ENCODE assay signal across 1 cellular context in genomic region chr21:41953831-41954653, GRCh38.
TF ChIP-seq lines count a peak whose summit lies in the region.

TSS of gene C2CD2 (minus strand) at chr21:41954018. CDS start at chr21:41953648, 370 bp downstream.

TF ChIP-seq in K562, 482 proteins besides CTCF, POLR2A, EP300 and RAD21 (continued from another document and continues in another):
- TF ChIP-seq, protein P1, sequence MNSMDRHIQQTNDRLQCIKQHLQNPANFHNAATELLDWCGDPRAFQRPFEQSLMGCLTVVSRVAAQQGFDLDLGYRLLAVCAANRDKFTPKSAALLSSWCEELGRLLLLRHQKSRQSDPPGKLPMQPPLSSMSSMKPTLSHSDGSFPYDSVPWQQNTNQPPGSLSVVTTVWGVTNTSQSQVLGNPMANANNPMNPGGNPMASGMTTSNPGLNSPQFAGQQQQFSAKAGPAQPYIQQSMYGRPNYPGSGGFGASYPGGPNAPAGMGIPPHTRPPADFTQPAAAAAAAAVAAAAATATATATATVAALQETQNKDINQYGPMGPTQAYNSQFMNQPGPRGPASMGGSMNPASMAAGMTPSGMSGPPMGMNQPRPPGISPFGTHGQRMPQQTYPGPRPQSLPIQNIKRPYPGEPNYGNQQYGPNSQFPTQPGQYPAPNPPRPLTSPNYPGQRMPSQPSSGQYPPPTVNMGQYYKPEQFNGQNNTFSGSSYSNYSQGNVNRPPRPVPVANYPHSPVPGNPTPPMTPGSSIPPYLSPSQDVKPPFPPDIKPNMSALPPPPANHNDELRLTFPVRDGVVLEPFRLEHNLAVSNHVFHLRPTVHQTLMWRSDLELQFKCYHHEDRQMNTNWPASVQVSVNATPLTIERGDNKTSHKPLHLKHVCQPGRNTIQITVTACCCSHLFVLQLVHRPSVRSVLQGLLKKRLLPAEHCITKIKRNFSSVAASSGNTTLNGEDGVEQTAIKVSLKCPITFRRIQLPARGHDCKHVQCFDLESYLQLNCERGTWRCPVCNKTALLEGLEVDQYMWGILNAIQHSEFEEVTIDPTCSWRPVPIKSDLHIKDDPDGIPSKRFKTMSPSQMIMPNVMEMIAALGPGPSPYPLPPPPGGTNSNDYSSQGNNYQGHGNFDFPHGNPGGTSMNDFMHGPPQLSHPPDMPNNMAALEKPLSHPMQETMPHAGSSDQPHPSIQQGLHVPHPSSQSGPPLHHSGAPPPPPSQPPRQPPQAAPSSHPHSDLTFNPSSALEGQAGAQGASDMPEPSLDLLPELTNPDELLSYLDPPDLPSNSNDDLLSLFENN (IDR thresholded peaks at IDR 0.05; ENCODE audit: low read depth in 2 of 2, low read length in 2 of 2): no peak
- TF ChIP-seq TRIM28 (IDR thresholded peaks at IDR 0.05) (no peak), KDM5B (IDR thresholded peaks at IDR 0.05; ENCODE audit: insufficient replicate concordance, low read depth, low read length) (peak; percentile 40), ZNF696 (CRISPR knock-in tag; conservative IDR thresholded peaks at IDR 0.05) (no peak), ZBTB8A (IDR thresholded peaks at IDR 0.05; ENCODE audit: partially characterized antibody) (no peak), THRAP3 (IDR thresholded peaks at IDR 0.05; ENCODE audit: borderline replicate concordance) (0 out of 2 replicates have a peak, but pooled peaks have one; percentile 49), RBM15 (IDR thresholded peaks at IDR 0.05; ENCODE audit: insufficient read depth, low read length) (no peak), RBM22 (IDR thresholded peaks at IDR 0.05; ENCODE audit: low read depth, low read length, poor library complexity, severe bottlenecking) (no peak), HDAC6 (IDR thresholded peaks at IDR 0.05; ENCODE audit: low read depth, low read length) (no peak), EP400 (IDR thresholded peaks at IDR 0.05) (peak; percentile 75; the same call in 1 of the 2 replicates), PPARD (CRISPR knock-in tag; IDR thresholded peaks at IDR 0.05) (no peak), ESRRA (IDR thresholded peaks at IDR 0.05; ENCODE audit: borderline replicate concordance, low read depth) (no peak; the same call in 1 of the 2 replicates), ZNF785 (CRISPR knock-in tag; IDR thresholded peaks at IDR 0.05) (no peak), KDM2B (CRISPR knock-in tag; IDR thresholded peaks at IDR 0.05) (no peak), ZNF75A (CRISPR knock-in tag; IDR thresholded peaks at IDR 0.05) (no peak), ZBTB2 (IDR thresholded peaks at IDR 0.05) (peak; percentile 80), IRF2 (CRISPR knock-in tag; IDR thresholded peaks at IDR 0.05) (no peak), NUFIP1 (IDR thresholded peaks at IDR 0.05; ENCODE audit: partially characterized antibody) (no peak), SMARCE1 (IDR thresholded peaks at IDR 0.05) (no peak), PHTF2 (CRISPR knock-in tag; IDR thresholded peaks at IDR 0.05) (no peak), KLF10 (CRISPR knock-in tag; IDR thresholded peaks at IDR 0.05) (no peak), ZZZ3 (IDR thresholded peaks at IDR 0.05) (no peak), CBFA2T2 (conservative IDR thresholded peaks at IDR 0.05) (no peak), BRD4 (IDR thresholded peaks at IDR 0.05) (no peak), WHSC1 (IDR thresholded peaks at IDR 0.05; ENCODE audit: low read length) (no peak), ZNF408 (CRISPR knock-in tag; IDR thresholded peaks at IDR 0.05; ENCODE audit: low read depth) (no peak), TFAM (CRISPR knock-in tag; conservative IDR thresholded peaks at IDR 0.05) (no peak), KHSRP (IDR thresholded peaks at IDR 0.05) (no peak), ARID1B (IDR thresholded peaks at IDR 0.05) (no peak; the same call in none of the 2 replicates), POU5F1 (IDR thresholded peaks at IDR 0.05; ENCODE audit: borderline replicate concordance, low read depth, low read length, partially characterized antibody) (no peak), PTRF (tag; IDR thresholded peaks at IDR 0.05) (no peak), NCOA1 (IDR thresholded peaks at IDR 0.05; ENCODE audit: low read depth) (no peak), POLR2AphosphoS2 (IDR thresholded peaks at IDR 0.05; ENCODE audit: low read length) (no peak), ZNF354B (CRISPR knock-in tag; IDR thresholded peaks at IDR 0.05) (no peak), LCOR (CRISPR knock-in tag; IDR thresholded peaks at IDR 0.05) (no peak), NBN (IDR thresholded peaks at IDR 0.05; ENCODE audit: low read depth) (no peak), CREB3L1 (IDR thresholded peaks at IDR 0.05; ENCODE audit: borderline replicate concordance, low read depth) (peak; percentile 61; the same call in 1 of the 2 replicates), CXXC5 (CRISPR knock-in tag; IDR thresholded peaks at IDR 0.05) (peak; percentile 86), POLR2H (tag; IDR thresholded peaks at IDR 0.05; ENCODE audit: low read depth) (no peak), ZNF232 (CRISPR knock-in tag; IDR thresholded peaks at IDR 0.05) (no peak), TCF7L2 (IDR thresholded peaks at IDR 0.05; ENCODE audit: low read depth, low read length) (no peak), ADNP (tag; IDR thresholded peaks at IDR 0.05) (no peak), ZBTB1 (CRISPR knock-in tag; IDR thresholded peaks at IDR 0.05; ENCODE audit: borderline replicate concordance, low read depth) (no peak), ZNF830 (CRISPR knock-in tag; IDR thresholded peaks at IDR 0.05) (0 out of 2 replicates have a peak, but pooled peaks have one; percentile 34), POLR2G (IDR thresholded peaks at IDR 0.05; ENCODE audit: low read depth, low read length) (peak; percentile 83), RBM34 (IDR thresholded peaks at IDR 0.05; ENCODE audit: borderline replicate concordance, insufficient read depth, low read length) (no peak), ZNF165 (CRISPR knock-in tag; IDR thresholded peaks at IDR 0.05; ENCODE audit: borderline replicate concordance) (no peak), ZNF384 (IDR thresholded peaks at IDR 0.05; ENCODE audit: low read depth, low read length) (no peak), TEAD1 (CRISPR knock-in tag; IDR thresholded peaks at IDR 0.05) (peak in 1 of 2 experiments; percentile 30; a peak in 1 of 4 replicates), ZNF778 (CRISPR knock-in tag; IDR thresholded peaks at IDR 0.05) (no peak), GATAD2B (IDR thresholded peaks at IDR 0.05; ENCODE audit: borderline replicate concordance) (no peak; the same call in 1 of the 2 replicates), TCF3 (CRISPR knock-in tag; IDR thresholded peaks at IDR 0.05) (no peak), POLR3A (IDR thresholded peaks at IDR 0.05; ENCODE audit: borderline replicate concordance, extremely low read depth, insufficient read depth, insufficient read length) (no peak), SNRNP70 (optimal IDR thresholded peaks at IDR 0.05; ENCODE audit: low read depth, low read length) (no peak)
- TF ChIP-seq, protein P2, sequence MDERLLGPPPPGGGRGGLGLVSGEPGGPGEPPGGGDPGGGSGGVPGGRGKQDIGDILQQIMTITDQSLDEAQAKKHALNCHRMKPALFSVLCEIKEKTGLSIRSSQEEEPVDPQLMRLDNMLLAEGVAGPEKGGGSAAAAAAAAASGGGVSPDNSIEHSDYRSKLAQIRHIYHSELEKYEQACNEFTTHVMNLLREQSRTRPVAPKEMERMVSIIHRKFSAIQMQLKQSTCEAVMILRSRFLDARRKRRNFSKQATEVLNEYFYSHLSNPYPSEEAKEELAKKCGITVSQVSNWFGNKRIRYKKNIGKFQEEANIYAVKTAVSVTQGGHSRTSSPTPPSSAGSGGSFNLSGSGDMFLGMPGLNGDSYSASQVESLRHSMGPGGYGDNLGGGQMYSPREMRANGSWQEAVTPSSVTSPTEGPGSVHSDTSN (CRISPR knock-in tag; IDR thresholded peaks at IDR 0.05; ENCODE audit: low read depth): no peak
- TF ChIP-seq, protein P2 (tag; conservative IDR thresholded peaks at IDR 0.05; ENCODE audit: low read depth): no peak
- TF ChIP-seq, protein P3, sequence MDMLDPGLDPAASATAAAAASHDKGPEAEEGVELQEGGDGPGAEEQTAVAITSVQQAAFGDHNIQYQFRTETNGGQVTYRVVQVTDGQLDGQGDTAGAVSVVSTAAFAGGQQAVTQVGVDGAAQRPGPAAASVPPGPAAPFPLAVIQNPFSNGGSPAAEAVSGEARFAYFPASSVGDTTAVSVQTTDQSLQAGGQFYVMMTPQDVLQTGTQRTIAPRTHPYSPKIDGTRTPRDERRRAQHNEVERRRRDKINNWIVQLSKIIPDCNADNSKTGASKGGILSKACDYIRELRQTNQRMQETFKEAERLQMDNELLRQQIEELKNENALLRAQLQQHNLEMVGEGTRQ (CRISPR knock-in tag; IDR thresholded peaks at IDR 0.05): no peak
- TF ChIP-seq, protein P4, sequence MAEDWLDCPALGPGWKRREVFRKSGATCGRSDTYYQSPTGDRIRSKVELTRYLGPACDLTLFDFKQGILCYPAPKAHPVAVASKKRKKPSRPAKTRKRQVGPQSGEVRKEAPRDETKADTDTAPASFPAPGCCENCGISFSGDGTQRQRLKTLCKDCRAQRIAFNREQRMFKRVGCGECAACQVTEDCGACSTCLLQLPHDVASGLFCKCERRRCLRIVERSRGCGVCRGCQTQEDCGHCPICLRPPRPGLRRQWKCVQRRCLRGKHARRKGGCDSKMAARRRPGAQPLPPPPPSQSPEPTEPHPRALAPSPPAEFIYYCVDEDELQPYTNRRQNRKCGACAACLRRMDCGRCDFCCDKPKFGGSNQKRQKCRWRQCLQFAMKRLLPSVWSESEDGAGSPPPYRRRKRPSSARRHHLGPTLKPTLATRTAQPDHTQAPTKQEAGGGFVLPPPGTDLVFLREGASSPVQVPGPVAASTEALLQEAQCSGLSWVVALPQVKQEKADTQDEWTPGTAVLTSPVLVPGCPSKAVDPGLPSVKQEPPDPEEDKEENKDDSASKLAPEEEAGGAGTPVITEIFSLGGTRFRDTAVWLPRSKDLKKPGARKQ (CRISPR knock-in tag; IDR thresholded peaks at IDR 0.05): no peak
- TF ChIP-seq, protein P5, sequence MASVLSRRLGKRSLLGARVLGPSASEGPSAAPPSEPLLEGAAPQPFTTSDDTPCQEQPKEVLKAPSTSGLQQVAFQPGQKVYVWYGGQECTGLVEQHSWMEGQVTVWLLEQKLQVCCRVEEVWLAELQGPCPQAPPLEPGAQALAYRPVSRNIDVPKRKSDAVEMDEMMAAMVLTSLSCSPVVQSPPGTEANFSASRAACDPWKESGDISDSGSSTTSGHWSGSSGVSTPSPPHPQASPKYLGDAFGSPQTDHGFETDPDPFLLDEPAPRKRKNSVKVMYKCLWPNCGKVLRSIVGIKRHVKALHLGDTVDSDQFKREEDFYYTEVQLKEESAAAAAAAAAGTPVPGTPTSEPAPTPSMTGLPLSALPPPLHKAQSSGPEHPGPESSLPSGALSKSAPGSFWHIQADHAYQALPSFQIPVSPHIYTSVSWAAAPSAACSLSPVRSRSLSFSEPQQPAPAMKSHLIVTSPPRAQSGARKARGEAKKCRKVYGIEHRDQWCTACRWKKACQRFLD (CRISPR knock-in tag; IDR thresholded peaks at IDR 0.05): peak; percentile 47; the same call in 1 of the 2 replicates
- TF ChIP-seq, protein P6, sequence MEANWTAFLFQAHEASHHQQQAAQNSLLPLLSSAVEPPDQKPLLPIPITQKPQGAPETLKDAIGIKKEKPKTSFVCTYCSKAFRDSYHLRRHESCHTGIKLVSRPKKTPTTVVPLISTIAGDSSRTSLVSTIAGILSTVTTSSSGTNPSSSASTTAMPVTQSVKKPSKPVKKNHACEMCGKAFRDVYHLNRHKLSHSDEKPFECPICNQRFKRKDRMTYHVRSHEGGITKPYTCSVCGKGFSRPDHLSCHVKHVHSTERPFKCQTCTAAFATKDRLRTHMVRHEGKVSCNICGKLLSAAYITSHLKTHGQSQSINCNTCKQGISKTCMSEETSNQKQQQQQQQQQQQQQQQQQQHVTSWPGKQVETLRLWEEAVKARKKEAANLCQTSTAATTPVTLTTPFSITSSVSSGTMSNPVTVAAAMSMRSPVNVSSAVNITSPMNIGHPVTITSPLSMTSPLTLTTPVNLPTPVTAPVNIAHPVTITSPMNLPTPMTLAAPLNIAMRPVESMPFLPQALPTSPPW (CRISPR knock-in tag; IDR thresholded peaks at IDR 0.05): peak; percentile 99
- TF ChIP-seq, protein P7, sequence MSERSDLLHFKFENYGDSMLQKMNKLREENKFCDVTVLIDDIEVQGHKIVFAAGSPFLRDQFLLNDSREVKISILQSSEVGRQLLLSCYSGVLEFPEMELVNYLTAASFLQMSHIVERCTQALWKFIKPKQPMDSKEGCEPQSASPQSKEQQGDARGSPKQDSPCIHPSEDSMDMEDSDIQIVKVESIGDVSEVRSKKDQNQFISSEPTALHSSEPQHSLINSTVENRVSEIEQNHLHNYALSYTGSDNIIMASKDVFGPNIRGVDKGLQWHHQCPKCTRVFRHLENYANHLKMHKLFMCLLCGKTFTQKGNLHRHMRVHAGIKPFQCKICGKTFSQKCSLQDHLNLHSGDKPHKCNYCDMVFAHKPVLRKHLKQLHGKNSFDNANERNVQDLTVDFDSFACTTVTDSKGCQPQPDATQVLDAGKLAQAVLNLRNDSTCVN (CRISPR knock-in tag; IDR thresholded peaks at IDR 0.05): no peak
